ENCODE assay signal across 8 cellular contexts in genomic region chr6:42890311-42891198, GRCh38. TPM values are rescaled to one million over a fixed set of nuclear protein-coding genes. Genes with fewer than 3 reads are reported as not detected.
DNase-seq lines count a peak whose midpoint lies in the region; ATAC-seq and TF ChIP-seq lines count a peak whose summit lies in the region.

No MANE protein-coding gene starts in this region.

- TF ChIP-seq CTCF in Calu3 (IDR thresholded peaks at IDR 0.05; ENCODE audit: unreplicated experiment) (no peak), OCI-LY7 (conservative IDR thresholded peaks at IDR 0.05; ENCODE audit: low read length) (no peak), epithelial cell of proximal tubule (conservative IDR thresholded peaks at IDR 0.05; ENCODE audit: low read depth, low read length) (no peak)

- no peaks in the 10 kb centered on the region for H3K9me2 ChIP-seq in OCI-LY7 (ENCODE audit: insufficient read depth, low read length)

- H3K36me3 ChIP-seq in HUES64 (ENCODE audit: insufficient read depth, low read length) = peaks cover 21% of the 10 kb centered on the region
- peaks cover 22% of the 10 kb centered on the region for H3K36me3 ChIP-seq in OCI-LY7 (ENCODE audit: insufficient read depth, low read length)

- H3K27me3 Mint-ChIP-seq in Calu3 (ENCODE audit: unreplicated experiment) = no peaks in the 10 kb centered on the region

- H3K4me3 ChIP-seq in HUES64 (ENCODE audit: low read length) (peak overlapping the region; percentile 87), OCI-LY7 (ENCODE audit: low read depth, low read length, poor library complexity, severe bottlenecking) (peak overlapping the region; percentile 74), epithelial cell of proximal tubule (ENCODE audit: low read depth, low read length) (peak overlapping the region; percentile 94)

- H3K9ac ChIP-seq in HUES64 (ENCODE audit: low read depth, low read length) = peak overlapping the region; percentile 98

- H3K4me2 ChIP-seq in OCI-LY7 (ENCODE audit: low read length) = peak overlapping the region; percentile 72

- H4K20me1 ChIP-seq in OCI-LY7 (ENCODE audit: insufficient read depth, low read length) = no peaks in the 10 kb centered on the region

- TSS peak; percentile 97 for BruUV-seq in Calu3 (replicated peaks; lab: Mats Ljungman, UMichigan)
- TSS peak; percentile 94 for BruUV-seq in OCI-LY7 (replicated peaks; lab: Mats Ljungman, UMichigan)

- H3K4me3 Mint-ChIP-seq in Calu3 (ENCODE audit: low read depth, unreplicated experiment) = peak overlapping the region; percentile 95

- peak; percentile 91 for ATAC-seq in GM21423 (IDR thresholded peaks at IDR 0.05; ENCODE audit: unreplicated experiment)

- peak overlapping the region; percentile 99 for H3K27ac ChIP-seq in HUES64 (ENCODE audit: low read depth, low read length)
- H3K27ac ChIP-seq in OCI-LY7 (ENCODE audit: low read depth, low read length, poor library complexity, severe bottlenecking) = peak overlapping the region; percentile 76

- CTCF ChIA-PET in Calu3 (lab: Charles Lee) = interaction anchor here (0.6 to 1.0 kb wide), 5 partner anchors 9 to 1329 kb away, joined by 3 to 7 read pairs (median 4); partner anchors contain the start of gene RPL7L1
- CTCF ChIA-PET in OCI-LY7 (lab: Charles Lee; ENCODE audit: unreplicated experiment) = no interaction called here

- H2AFZ ChIP-seq in OCI-LY7 (ENCODE audit: low read length) = peak overlapping the region; percentile 69

- peaks cover 23% of the 10 kb centered on the region for H3K4me1 Mint-ChIP-seq in Calu3 (ENCODE audit: low read depth, unreplicated experiment)

- 10% methylated on average over 63 of the region's 63 CpGs for WGBS in HUES64

- H3K9me3 Mint-ChIP-seq in Calu3 (ENCODE audit: low read depth, unreplicated experiment) = no peaks in the 10 kb centered on the region

- H3K27ac Mint-ChIP-seq in Calu3 (ENCODE audit: unreplicated experiment) = peak overlapping the region; percentile 91

- H3K4me1 ChIP-seq in HUES64 (ENCODE audit: insufficient read depth, low read length) = peaks cover 5% of the 10 kb centered on the region; the same call in 1 of the 2 replicates
- peaks cover 40% of the 10 kb centered on the region for H3K4me1 ChIP-seq in OCI-LY7 (ENCODE audit: insufficient read depth, low read length, poor library complexity, severe bottlenecking)

- H3K27me3 ChIP-seq in HUES64 (ENCODE audit: insufficient read depth, low read length) = no peaks in the 10 kb centered on the region

- POLR2A ChIA-PET in OCI-LY7 (lab: Charles Lee) = interaction anchor here (0.7 to 1.5 kb wide), 3 partner anchors 9 to 49 kb away, joined by 3 to 5 read pairs (median 3); partner anchors contain the start of gene RPL7L1

- no peaks in the 10 kb centered on the region for H3K9me3 ChIP-seq in HUES64 (ENCODE audit: insufficient read depth, low read depth, low read length)
- no peaks in the 10 kb centered on the region for H3K9me3 ChIP-seq in OCI-LY7 (ENCODE audit: low read length)

- intact Hi-C loops in Calu3 (cut with micrococcal nuclease; ENCODE audit: unreplicated experiment) (no loop called here), OCI-LY7 (cut with micrococcal nuclease; ENCODE audit: unreplicated experiment) (loop anchor here (5.0 kb wide), 2 partner anchors 143 to 328 kb away; partner anchors contain the start of genes TBCC and UBR2)

- H3K36me3 Mint-ChIP-seq in Calu3 (ENCODE audit: insufficient read depth, unreplicated experiment) = peaks cover 51% of the 10 kb centered on the region

- peaks cover 8% of the 10 kb centered on the region; the same call in 1 of the 2 replicates for H3K79me2 ChIP-seq in OCI-LY7 (ENCODE audit: insufficient read depth, low read depth, low read length)

- peak; percentile 97 for DNase-seq in Calu3
- DNase-seq in OCI-LY7 (ENCODE audit: low spot score) = peak; percentile 97
- peak; percentile 85 for DNase-seq in activated T-cell treated with anti-CD3 and anti-CD28 coated beads for 48 hours (ENCODE audit: low read depth)
- peak; percentile 74 for DNase-seq in epithelial cell of proximal tubule (ENCODE audit: low read depth)
- peak; percentile 94 for DNase-seq in mucosa of gallbladder (ENCODE audit: low spot score)
- DNase-seq in stimulated activated CD8-positive, alpha-beta memory T cell treated with anti-CD3 and anti-CD28 coated beads, Interleukin-4, amount 100 ng/mL, for 1 hour (ENCODE audit: low read depth in 2 of 2, low spot score in 1 of 2) = peak; percentile 60 to 78

RNA-seq across cellular contexts. Expression of gene RPL7L1, which starts 11.1 kb away (rescaled TPM):
- total RNA-seq in Calu3 (2022) = 144 and 154 TPM in 2 replicates
- 83.3 TPM for polyA plus RNA-seq in HUES64 (2013, experiment 1 of 2)
- 84.5 TPM for polyA plus RNA-seq in HUES64 (2013, experiment 2 of 2)
- total RNA-seq in OCI-LY7 (2014; rRNA removed; shearing (Covaris generic)) = 83.2 and 101 TPM in 2 replicates
- total RNA-seq in OCI-LY7 (2022) = 109 and 123 TPM in 2 replicates
- total RNA-seq in epithelial cell of proximal tubule = 95.0 and 155 TPM in 2 replicates
- 61.1 TPM for total RNA-seq in mucosa of gallbladder

RNA-seq across cellular contexts. Expression of gene PTCRA, which starts 25.3 kb away (rescaled TPM):
- total RNA-seq in Calu3 (2022) (not detected in 2 replicates), OCI-LY7 (2022) (0.91 TPM in 1 of 2 replicates, not detected in the other), epithelial cell of proximal tubule (not detected in 2 replicates), mucosa of gallbladder (0.37 TPM)
- not detected for polyA plus RNA-seq in HUES64 (2013, experiment 1 of 2)
- not detected for polyA plus RNA-seq in HUES64 (2013, experiment 2 of 2)
- total RNA-seq in OCI-LY7 (2014; rRNA removed; shearing (Covaris generic)) = 0.72 and 0.85 TPM in 2 replicates

RNA-seq across cellular contexts. Expression of gene CNPY3, which starts 38.7 kb away (rescaled TPM):
- total RNA-seq in Calu3 (2022) (57.9 and 60.7 TPM in 2 replicates), OCI-LY7 (2022) (70.5 and 77.2 TPM in 2 replicates), epithelial cell of proximal tubule (52.2 and 59.0 TPM in 2 replicates), mucosa of gallbladder (88.9 TPM)
- 52.7 TPM for polyA plus RNA-seq in HUES64 (2013, experiment 1 of 2)
- polyA plus RNA-seq in HUES64 (2013, experiment 2 of 2) = 58.8 TPM
- total RNA-seq in OCI-LY7 (2014; rRNA removed; shearing (Covaris generic)) = 64.7 and 69.3 TPM in 2 replicates

Comparison
In these comparisons a context has a peak if more than half of its experiments do, and no peak if none do; other contexts are left out.
1. Peak in every context shown above with its lines: DNase-seq, ATAC-seq, H3K4me3 ChIP-seq and H3K27ac ChIP-seq.